Comparison of ENCODE assay signal across 1 cellular context in the genomic region with DNA sequence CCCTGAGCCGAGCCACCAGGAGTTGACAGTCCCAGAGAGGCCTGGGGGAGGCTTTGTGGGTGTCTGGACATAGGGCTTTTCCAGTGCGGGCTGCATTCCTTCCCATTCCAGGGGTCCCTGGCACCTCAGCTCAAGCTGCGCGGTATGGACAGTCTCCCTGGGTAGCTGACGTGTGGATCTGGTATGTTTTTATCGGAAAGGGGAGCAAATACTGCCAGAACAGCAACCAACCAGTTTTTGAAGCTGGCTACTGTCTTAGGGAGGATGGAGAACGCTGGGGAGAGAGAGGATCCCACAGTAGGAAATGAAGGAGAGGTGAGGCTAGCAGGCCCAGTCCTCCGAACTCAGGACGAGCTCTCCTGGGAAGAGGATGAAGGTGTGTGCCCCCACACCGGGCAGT.
TF ChIP-seq lines count a peak whose summit lies in the region.

No MANE protein-coding gene starts in this region.

TF ChIP-seq in H1, 55 proteins besides CTCF, POLR2A, EP300 and RAD21:
- TF ChIP-seq TAF1 (IDR thresholded peaks at IDR 0.05; ENCODE audit: low read depth, low read length): no peak
